9 cellular contexts compared by ENCODE assay signal in genomic region chr17:7650509-7651096, GRCh38. TPM values are rescaled to one million over a fixed set of nuclear protein-coding genes. Genes with fewer than 3 reads are reported as not detected.
DNase-seq lines count a peak whose midpoint lies in the region; ATAC-seq and TF ChIP-seq lines count a peak whose summit lies in the region.
"Had no signal": no experiment of that assay in that cellular context is flagged by ENCODE, and none has a peak within 500 bp of the region (broad histone marks: within the 10 kb centered on the region; RNA-seq: fewer than 3 reads in every experiment).

A gene with protein sequence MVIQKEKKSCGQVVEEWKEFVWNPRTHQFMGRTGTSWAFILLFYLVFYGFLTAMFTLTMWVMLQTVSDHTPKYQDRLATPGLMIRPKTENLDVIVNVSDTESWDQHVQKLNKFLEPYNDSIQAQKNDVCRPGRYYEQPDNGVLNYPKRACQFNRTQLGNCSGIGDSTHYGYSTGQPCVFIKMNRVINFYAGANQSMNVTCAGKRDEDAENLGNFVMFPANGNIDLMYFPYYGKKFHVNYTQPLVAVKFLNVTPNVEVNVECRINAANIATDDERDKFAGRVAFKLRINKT (plus strand): TSS chr17:7650926. CDS start chr17:7651519, 593 bp downstream.

- DNase-seq in NK-92 (lab: John Stamatoyannopoulos, UW; ENCODE audit: unreplicated experiment) (peak; percentile 14), NCI-H748 (lab: John Stamatoyannopoulos, UW; ENCODE audit: unreplicated experiment) (peak; percentile 95), activated T-cell treated with anti-CD3 and anti-CD28 coated beads for 48 hours (ENCODE audit: low read depth) (peak; percentile 52), epithelial cell of proximal tubule (ENCODE audit: low read depth) (no peak)
- DNase-seq in NK-92 treated with Interleukin-12 subunit alpha and Interleukin-12 subunit beta, amount 100 ng/mL, for 24 hours (lab: John Stamatoyannopoulos, UW), result no peak
- peak; percentile 57 to 63 for DNase-seq in stimulated activated CD8-positive, alpha-beta memory T cell treated with anti-CD3 and anti-CD28 coated beads, Interleukin-4, amount 100 ng/mL, for 4 hours (ENCODE audit: low read depth in 2 of 2, low spot score in 1 of 2)

- H3K4me3 ChIP-seq in epithelial cell of proximal tubule (ENCODE audit: low read depth, low read length) (peak within 1 kb of the TSS; percentile 19), muscle layer of colon (ENCODE audit: low read depth in 1 of 2, low read length in 2 of 2) (peak within 1 kb of the TSS; percentile 61 to 68)

- no peak for TF ChIP-seq CTCF in epithelial cell of proximal tubule (conservative IDR thresholded peaks at IDR 0.05; ENCODE audit: low read depth, low read length)

- H3K9me3 ChIP-seq in muscle layer of colon (ENCODE audit: low read length), result no peaks in the 10 kb centered on the region

- no peak for ATAC-seq in GM21528 (IDR thresholded peaks at IDR 0.05; ENCODE audit: low FRiP score, unreplicated experiment)

- H3K27ac ChIP-seq in muscle layer of colon (ENCODE audit: low read depth, low read length), result peak within 1 kb of the TSS; percentile 23

- peaks cover 10% of the 10 kb centered on the region for H3K4me1 ChIP-seq in muscle layer of colon (ENCODE audit: insufficient read depth, low read length)

- H3K27me3 ChIP-seq in muscle layer of colon (ENCODE audit: control insufficient read depth in 1 of 2, insufficient read depth in 2 of 2, low read length in 2 of 2), result peaks cover 4 to 26% of the 10 kb centered on the region in 2 donors

- H3K9ac ChIP-seq in muscle layer of colon (ENCODE audit: low read length), result peak within 1 kb of the TSS; percentile 27

- no peaks in the 10 kb centered on the region for H3K36me3 ChIP-seq in muscle layer of colon (ENCODE audit: insufficient read depth, low read length)

RNA-seq across cellular contexts. Expression of the gene that starts here (rescaled TPM):
- not detected in 2 replicates for total RNA-seq in epithelial cell of proximal tubule
- total RNA-seq: pulmonary artery endothelial cell had no signal

Comparison
In these comparisons a context has a peak if more than half of its experiments do, and no peak if none do; other contexts are left out.
1. DNase-seq: peak in NK-92 (single experiment), NCI-H748 (single experiment), activated T-cell treated with anti-CD3 and anti-CD28 coated beads for 48 hours (single experiment) and stimulated activated CD8-positive, alpha-beta memory T cell treated with anti-CD3 and anti-CD28 coated beads, Interleukin-4, amount 100 ng/mL, for 4 hours (2 of 2); none in NK-92 treated with Interleukin-12 subunit alpha and Interleukin-12 subunit beta, amount 100 ng/mL, for 24 hours (single experiment) and epithelial cell of proximal tubule (single experiment).